In genomic region chr10:116201011-116201410, GRCh38 we compare ENCODE assay signal across 33 cellular contexts.
DNase-seq lines count a peak whose midpoint lies in the region.
"Had no signal": no experiment of that assay in that cellular context is flagged by ENCODE, and none has a peak within 500 bp of the region (broad histone marks: within the 10 kb centered on the region; RNA-seq: fewer than 3 reads in every experiment).

No MANE protein-coding gene starts in this region.

- no peaks in the 10 kb centered on the region for H3K9me3 ChIP-seq in effector memory CD4-positive, alpha-beta T cell (ENCODE audit: control insufficient read depth, low read length)
- H3K9me3 ChIP-seq: adrenal gland, Caco-2, gastrocnemius medialis, SJCRH30, thyroid gland had no signal

- H3K27me3 ChIP-seq in effector memory CD4-positive, alpha-beta T cell (replicated peaks; ENCODE audit: control insufficient read depth, insufficient read depth, low read length, poor library complexity, severe bottlenecking), result no peaks in the 10 kb centered on the region
- H3K27me3 ChIP-seq: adrenal gland, gastrocnemius medialis, SJCRH30, stomach, thyroid gland had no signal

- no peak overlapping the region for H3K27ac ChIP-seq in effector memory CD4-positive, alpha-beta T cell (ENCODE audit: insufficient read depth, low read length, poor library complexity, severe bottlenecking)
- H3K27ac ChIP-seq: adrenal gland, C4-2B, esophagus muscularis mucosa, gastrocnemius medialis, SJCRH30, stomach, thyroid gland had no signal

- H3K4me1 ChIP-seq in effector memory CD4-positive, alpha-beta T cell (ENCODE audit: control insufficient read depth, insufficient read depth, low read length, poor library complexity, severe bottlenecking), result no peaks in the 10 kb centered on the region
- H3K4me1 ChIP-seq: adrenal gland, Caco-2, esophagus muscularis mucosa, gastrocnemius medialis, stomach, thyroid gland had no signal

- DNase-seq in AG08395 (ENCODE audit: low spot score), result peak; percentile 28
- peak; percentile 54 for DNase-seq in GM04503 (ENCODE audit: low read depth)
- DNase-seq in amniotic epithelial cell (ENCODE audit: low read depth), result peak; percentile 33
- DNase-seq in kidney glomerular epithelial cell (lab: John Stamatoyannopoulos, UW), result peak; percentile 84
- DNase-seq in NCI-H1694 treated with DMSO at 0.1 percent for 48 hours (lab: John Stamatoyannopoulos, UW), result no peak
- no peak for DNase-seq in effector memory CD4-positive, alpha-beta T cell
- DNase-seq in activated naive CD4-positive, alpha-beta T cell treated with anti-CD3 and anti-CD28 coated beads for 36 hours, result no peak
- DNase-seq in islet precursor cell, result no peak
- DNase-seq: activated CD4-positive, alpha-beta T cell treated with anti-CD3 and anti-CD28 coated beads for 36 hours; activated CD8-positive, alpha-beta memory T cell treated with anti-CD3 and anti-CD28 coated beads, Interleukin-2, amount 50 U/mL, for 48 hours; activated CD8-positive, alpha-beta T cell treated with anti-CD3 and anti-CD28 coated beads for 36 hours; activated naive CD4-positive, alpha-beta T cell treated with anti-CD3 and anti-CD28 coated beads, Interleukin-2, amount 10 ng/mL, durations not matched to agents 7 days and 5 days; adrenal gland; Caco-2; DND-41; gastrocnemius medialis; H9; NCI-H1092; NCI-H187; NCI-H446 treated with DMSO at 0.1 percent for 48 hours; NCI-H774; SJCRH30; stimulated activated CD4-positive, alpha-beta T cell treated with anti-CD3 and anti-CD28 coated beads, Interleukin-2, amount 100 ng/mL, for 24 hours; stimulated activated CD8-positive, alpha-beta memory T cell treated with anti-CD3 and anti-CD28 coated beads, Interleukin-4, amount 100 ng/mL, for 48 hours; stomach; T-helper 9 cell; thyroid gland had no signal

- no peak overlapping the region for H3K4me3 ChIP-seq in effector memory CD4-positive, alpha-beta T cell (ENCODE audit: insufficient read depth, low read depth, low read length, poor library complexity, severe bottlenecking)
- H3K4me3 ChIP-seq: adrenal gland, esophagus muscularis mucosa, gastrocnemius medialis, GM12878, SJCRH30, smooth muscle cell, stomach, thyroid gland had no signal

- H3K27ac Mint-ChIP-seq in activated naive CD4-positive, alpha-beta T cell treated with anti-CD3 and anti-CD28 coated beads for 36 hours, result no peak overlapping the region
- H3K27ac Mint-ChIP-seq: activated CD4-positive, alpha-beta T cell treated with anti-CD3 and anti-CD28 coated beads for 36 hours; activated CD8-positive, alpha-beta T cell treated with anti-CD3 and anti-CD28 coated beads for 36 hours; activated naive CD4-positive, alpha-beta T cell treated with anti-CD3 and anti-CD28 coated beads, Interleukin-2, amount 10 ng/mL, durations not matched to agents 7 days and 5 days; activated T-helper 1 cell treated with anti-CD3 and anti-CD28 coated beads, Interleukin-12 subunit alpha, Interleukin-12 subunit beta, Interleukin-2, Interleukin-4 antibody, amounts not matched to agents 30 ng/mL and 10 ng/mL and 1 ng/mL, durations not matched to agents 14 hours and 24 hours and 36 hours; H9; nephron had no signal

- H3K4me3 Mint-ChIP-seq in activated naive CD4-positive, alpha-beta T cell treated with anti-CD3 and anti-CD28 coated beads for 36 hours, result no peak overlapping the region
- H3K4me3 Mint-ChIP-seq: activated CD4-positive, alpha-beta T cell treated with anti-CD3 and anti-CD28 coated beads for 36 hours; activated CD8-positive, alpha-beta T cell treated with anti-CD3 and anti-CD28 coated beads for 36 hours; activated naive CD4-positive, alpha-beta T cell treated with anti-CD3 and anti-CD28 coated beads, Interleukin-2, amount 10 ng/mL, durations not matched to agents 7 days and 5 days; activated T-helper 1 cell treated with anti-CD3 and anti-CD28 coated beads, Interleukin-12 subunit alpha, Interleukin-12 subunit beta, Interleukin-2, Interleukin-4 antibody, amounts not matched to agents 30 ng/mL and 10 ng/mL and 1 ng/mL, durations not matched to agents 14 hours and 24 hours and 36 hours; H9; nephron had no signal

- peaks cover 8% of the 10 kb centered on the region for H3K27me3 Mint-ChIP-seq in activated naive CD4-positive, alpha-beta T cell treated with anti-CD3 and anti-CD28 coated beads for 36 hours (ENCODE audit: low read depth)
- H3K27me3 Mint-ChIP-seq: activated CD4-positive, alpha-beta T cell treated with anti-CD3 and anti-CD28 coated beads for 36 hours; activated naive CD4-positive, alpha-beta T cell treated with anti-CD3 and anti-CD28 coated beads, Interleukin-2, amount 10 ng/mL, durations not matched to agents 7 days and 5 days had no signal

- intact Hi-C loops in activated naive CD4-positive, alpha-beta T cell treated with anti-CD3 and anti-CD28 coated beads for 36 hours (cut with micrococcal nuclease), result no loop called here

- CTCF ChIA-PET in activated naive CD4-positive, alpha-beta T cell treated with anti-CD3 and anti-CD28 coated beads for 36 hours (lab: Charles Lee), result no interaction called here

- no peaks in the 10 kb centered on the region for H3K36me3 Mint-ChIP-seq in activated naive CD4-positive, alpha-beta T cell treated with anti-CD3 and anti-CD28 coated beads for 36 hours (ENCODE audit: low read depth)
- H3K36me3 Mint-ChIP-seq: activated naive CD4-positive, alpha-beta T cell treated with anti-CD3 and anti-CD28 coated beads, Interleukin-2, amount 10 ng/mL, durations not matched to agents 7 days and 5 days had no signal

- H3K4me1 Mint-ChIP-seq in activated naive CD4-positive, alpha-beta T cell treated with anti-CD3 and anti-CD28 coated beads for 36 hours (ENCODE audit: low read depth), result no peaks in the 10 kb centered on the region
- H3K4me1 Mint-ChIP-seq: activated CD4-positive, alpha-beta T cell treated with anti-CD3 and anti-CD28 coated beads for 36 hours; activated naive CD4-positive, alpha-beta T cell treated with anti-CD3 and anti-CD28 coated beads, Interleukin-2, amount 10 ng/mL, durations not matched to agents 7 days and 5 days had no signal

- no peaks in the 10 kb centered on the region for H3K9me3 Mint-ChIP-seq in activated naive CD4-positive, alpha-beta T cell treated with anti-CD3 and anti-CD28 coated beads for 36 hours
- H3K9me3 Mint-ChIP-seq: activated CD8-positive, alpha-beta T cell treated with anti-CD3 and anti-CD28 coated beads for 36 hours; activated naive CD4-positive, alpha-beta T cell treated with anti-CD3 and anti-CD28 coated beads, Interleukin-2, amount 10 ng/mL, durations not matched to agents 7 days and 5 days; activated T-helper 1 cell treated with anti-CD3 and anti-CD28 coated beads, Interleukin-12 subunit alpha, Interleukin-12 subunit beta, Interleukin-2, Interleukin-4 antibody, amounts not matched to agents 30 ng/mL and 10 ng/mL and 1 ng/mL, durations not matched to agents 14 hours and 24 hours and 36 hours; nephron had no signal

- no peaks in the 10 kb centered on the region for H3K36me3 ChIP-seq in effector memory CD4-positive, alpha-beta T cell (ENCODE audit: control insufficient read depth, insufficient read depth, low read length)
- H3K36me3 ChIP-seq: adrenal gland, esophagus muscularis mucosa, gastrocnemius medialis, SJCRH30, stomach, thyroid gland had no signal

Comparison
In these comparisons a context has a peak if more than half of its experiments do, and no peak if none do; other contexts are left out.
1. DNase-seq: peak in AG08395 (single experiment), GM04503 (single experiment), amniotic epithelial cell (single experiment) and kidney glomerular epithelial cell (single experiment); none in NCI-H1694 treated with DMSO at 0.1 percent for 48 hours (single experiment), effector memory CD4-positive, alpha-beta T cell (0 of 3), activated naive CD4-positive, alpha-beta T cell treated with anti-CD3 and anti-CD28 coated beads for 36 hours (single experiment) and islet precursor cell (single experiment).